Comparison of ENCODE assay signal across 20 cellular contexts in genomic region chr17:42795465-42795864, GRCh38. TPM values are rescaled to one million over a fixed set of nuclear protein-coding genes. Genes with fewer than 3 reads are reported as not detected.
"Had no signal": no experiment of that assay in that cellular context is flagged by ENCODE, and none has a peak within 500 bp of the region (broad histone marks: within the 10 kb centered on the region; RNA-seq: fewer than 3 reads in every experiment).

No MANE protein-coding gene starts in this region.

- FAIRE-seq: pancreas had no signal

- H3K36me3 ChIP-seq: cardiac muscle cell, pancreas, SJCRH30 had no signal

- H3K4me3 Mint-ChIP-seq: activated naive CD8-positive, alpha-beta T cell treated with anti-CD3 and anti-CD28 coated beads, Interleukin-2, amount 10 ng/mL, durations not matched to agents 7 days and 5 days; stimulated activated naive CD8-positive, alpha-beta T cell treated with anti-CD3 and anti-CD28 coated beads, Interleukin-15, amount 100 ng/mL, for 72 hours had no signal

- H3K27ac ChIP-seq: cardiac muscle cell, coronary artery, epithelial cell of prostate, pancreas, SJCRH30, testis had no signal

- H3K27ac Mint-ChIP-seq: activated naive CD8-positive, alpha-beta T cell treated with anti-CD3 and anti-CD28 coated beads, Interleukin-2, amount 10 ng/mL, durations not matched to agents 7 days and 5 days; stimulated activated naive CD8-positive, alpha-beta T cell treated with anti-CD3 and anti-CD28 coated beads, Interleukin-15, amount 100 ng/mL, for 72 hours had no signal

- H3K27me3 ChIP-seq: cardiac muscle cell, pancreas, SJCRH30, testis had no signal

- H3K27me3 Mint-ChIP-seq: stimulated activated naive CD8-positive, alpha-beta T cell treated with anti-CD3 and anti-CD28 coated beads, Interleukin-15, amount 100 ng/mL, for 72 hours had no signal

- H3K9me3 ChIP-seq: pancreas, SJCRH30, testis had no signal

- ATAC-seq: left cardiac atrium; pancreas; stimulated activated naive CD8-positive, alpha-beta T cell treated with anti-CD3 and anti-CD28 coated beads, Interleukin-15, amount 100 ng/mL, for 72 hours had no signal

- DNase-seq: activated CD4-positive, alpha-beta T cell treated with anti-CD3 and anti-CD28 coated beads for 48 hours; activated effector memory CD4-positive, alpha-beta T cell treated with Interleukin-2 at 50 U/mL for 16 hours; activated naive CD8-positive, alpha-beta T cell treated with anti-CD3 and anti-CD28 coated beads, Interleukin-2, amount 10 ng/mL, durations not matched to agents 7 days and 5 days; activated T-cell treated with anti-CD3 and anti-CD28 coated beads for 4 hours; aorta; effector CD4-positive, alpha-beta T cell; hypothalamus; left cardiac atrium; pancreas; SJCRH30; stimulated activated CD4-positive, alpha-beta T cell treated with anti-CD3 and anti-CD28 coated beads, Interleukin-4, amount 100 ng/mL, for 1 hour; stimulated activated naive CD8-positive, alpha-beta T cell treated with anti-CD3 and anti-CD28 coated beads, Interleukin-15, amount 100 ng/mL, for 72 hours; testis had no signal

- H3K4me3 ChIP-seq: cardiac muscle cell, coronary artery, lung, SJCRH30, testis had no signal

RNA-seq across cellular contexts. Expression of gene CNTD1, which starts 3.2 kb away (rescaled TPM):
- total RNA-seq: activated CD8-positive, alpha-beta memory T cell treated with anti-CD3 and anti-CD28 coated beads for 36 hours; glomerular endothelial cell; mononuclear cell had no signal

RNA-seq across cellular contexts. Expression of gene WNK4, which starts 15.1 kb away (rescaled TPM):
- total RNA-seq: left cardiac atrium had no signal
